16 cellular contexts compared by ENCODE assay signal in the genomic region with DNA sequence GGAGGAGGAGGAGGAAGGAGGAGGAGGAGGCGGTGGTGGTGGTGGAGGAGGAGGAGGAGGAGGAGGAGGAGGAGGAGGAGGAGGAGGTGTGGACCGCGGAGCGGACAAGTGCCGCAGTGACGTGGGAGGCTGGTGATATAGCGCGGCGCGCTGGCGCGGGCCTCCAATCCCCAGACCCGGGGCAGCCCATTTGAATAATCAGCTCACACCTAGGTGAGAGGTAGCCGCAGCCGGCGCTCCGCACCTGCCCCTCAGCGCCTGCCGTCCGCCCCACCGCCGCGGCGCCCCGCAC. TPM values are rescaled to one million over a fixed set of nuclear protein-coding genes. Genes with fewer than 3 reads are reported as not detected.
DNase-seq lines count a peak whose midpoint lies in the region; ATAC-seq and TF ChIP-seq lines count a peak whose summit lies in the region.
"Had no signal": no experiment of that assay in that cellular context is flagged by ENCODE, and none has a peak within 500 bp of the region (broad histone marks: within the 10 kb centered on the region; RNA-seq: fewer than 3 reads in every experiment).

No MANE protein-coding gene starts in this region.

- TF ChIP-seq CTCF in neural progenitor cell (IDR thresholded peaks at IDR 0.05) (no peak), chondrocyte (IDR thresholded peaks at IDR 0.05) (no peak)

- H3K4me3 ChIP-seq in H7 (ENCODE audit: insufficient read depth, low read depth, low read length) (peak overlapping the region; percentile 37), endocrine pancreas (ENCODE audit: control insufficient read depth, insufficient read depth, low read length) (no peak overlapping the region), neural progenitor cell (peak overlapping the region; percentile 17)

- no peak overlapping the region for H3K27ac Mint-ChIP-seq in neural progenitor cell
- no peak overlapping the region for H3K27ac Mint-ChIP-seq in chondrocyte (ENCODE audit: unreplicated experiment)
- H3K27ac Mint-ChIP-seq: dendritic cell treated with granulocyte-macrophage colony-stimulating factor and Interleukin-4, amounts not matched to agents 40 ng/mL and 50 ng/mL, for 4 days had no signal

- no peak overlapping the region for H2AFZ ChIP-seq in neural progenitor cell (replicated peaks)

- peaks cover 16% of the 10 kb centered on the region for H3K9me3 Mint-ChIP-seq in neural progenitor cell
- H3K9me3 Mint-ChIP-seq in chondrocyte (ENCODE audit: low read depth), result no peaks in the 10 kb centered on the region
- H3K9me3 Mint-ChIP-seq: dendritic cell treated with granulocyte-macrophage colony-stimulating factor and Interleukin-4, amounts not matched to agents 40 ng/mL and 50 ng/mL, for 4 days had no signal

- H3K27me3 ChIP-seq in H7 (ENCODE audit: control insufficient read depth, insufficient read depth, low read length) (peaks cover 97% of the 10 kb centered on the region), endocrine pancreas (ENCODE audit: control insufficient read depth, insufficient read depth, low read length) (no peaks in the 10 kb centered on the region), neural progenitor cell (peaks cover 100% of the 10 kb centered on the region)

- peaks cover 17% of the 10 kb centered on the region for H3F3A ChIP-seq in neural progenitor cell (ENCODE audit: low read depth)

- H3K9me3 ChIP-seq in endocrine pancreas (ENCODE audit: control insufficient read depth, low read length) (no peaks in the 10 kb centered on the region), neural progenitor cell (ENCODE audit: low read depth) (no peaks in the 10 kb centered on the region)
- H3K9me3 ChIP-seq: BE2C had no signal

- no peak overlapping the region for H3K27ac ChIP-seq in neural progenitor cell
- H3K27ac ChIP-seq: KMS-11 had no signal

- H3K4me1 ChIP-seq in endocrine pancreas (ENCODE audit: control insufficient read depth, insufficient read depth, low read length) (peaks cover 6% of the 10 kb centered on the region), neural progenitor cell (peaks cover 13% of the 10 kb centered on the region)
- H3K4me1 ChIP-seq: BE2C had no signal

- H3K9ac ChIP-seq in endocrine pancreas (ENCODE audit: control insufficient read depth, insufficient read depth, low read length) (peak overlapping the region; percentile 93), neural progenitor cell (no peak overlapping the region)
- H3K9ac ChIP-seq: KMS-11 had no signal

- H3K36me3 ChIP-seq in H7 (replicated peaks; ENCODE audit: control insufficient read depth, insufficient read depth, low read length) (no peaks in the 10 kb centered on the region), endocrine pancreas (ENCODE audit: control insufficient read depth, insufficient read depth, low read length) (peaks cover 4% of the 10 kb centered on the region), neural progenitor cell (no peaks in the 10 kb centered on the region)
- H3K36me3 ChIP-seq: BE2C had no signal

- DNase-seq in H7 (peak; percentile 91), NCI-H345 (lab: John Stamatoyannopoulos, UW) (peak; percentile 85), neural progenitor cell (ENCODE audit: low spot score) (peak; percentile 39), T-helper 9 cell (no peak), NOMO-1 treated with dmso at 0.1 percent for 144 hours (lab: John Stamatoyannopoulos, UW; ENCODE audit: unreplicated experiment) (no peak), chondrocyte (ENCODE audit: low spot score) (no peak)
- DNase-seq: activated naive CD4-positive, alpha-beta T cell; BE2C; naive thymus-derived CD4-positive, alpha-beta T cell; stimulated activated CD4-positive, alpha-beta T cell treated with anti-CD3 and anti-CD28 coated beads, Interleukin-15, amount 100 ng/mL, for 24 hours; stimulated activated naive CD8-positive, alpha-beta T cell treated with anti-CD3 and anti-CD28 coated beads, Interleukin-15, Interleukin-2, amounts not matched to agents 100 U/mL and 50 U/mL, for 24 hours had no signal

- H3K4me1 Mint-ChIP-seq in neural progenitor cell (peaks cover 6% of the 10 kb centered on the region), chondrocyte (ENCODE audit: low read depth) (peaks cover 12% of the 10 kb centered on the region)

- H3K4me3 Mint-ChIP-seq in neural progenitor cell, result no peak overlapping the region
- no peak overlapping the region for H3K4me3 Mint-ChIP-seq in chondrocyte (ENCODE audit: unreplicated experiment)
- H3K4me3 Mint-ChIP-seq: dendritic cell treated with granulocyte-macrophage colony-stimulating factor and Interleukin-4, amounts not matched to agents 40 ng/mL and 50 ng/mL, for 4 days had no signal

- ATAC-seq in GM18870 (IDR thresholded peaks at IDR 0.05; ENCODE audit: unreplicated experiment), result no peak
- ATAC-seq: activated CD4-positive, CD25-positive, alpha-beta regulatory T cell treated with anti-CD3 and anti-CD28 coated beads, Interleukin-2, amount 50 U/mL, for 24 hours; naive thymus-derived CD4-positive, alpha-beta T cell; stimulated activated naive CD8-positive, alpha-beta T cell treated with anti-CD3 and anti-CD28 coated beads, Interleukin-15, Interleukin-2, amounts not matched to agents 100 U/mL and 50 U/mL, for 24 hours had no signal

- H3K4me2 ChIP-seq in neural progenitor cell, result peak overlapping the region; percentile 73
- H3K4me2 ChIP-seq: KMS-11 had no signal

- H4K20me1 ChIP-seq in neural progenitor cell (ENCODE audit: low read depth), result peaks cover 79% of the 10 kb centered on the region

- peaks cover 84% of the 10 kb centered on the region for H3K27me3 Mint-ChIP-seq in neural progenitor cell (ENCODE audit: insufficient read depth, low read depth)
- H3K27me3 Mint-ChIP-seq in chondrocyte (ENCODE audit: low read depth), result peaks cover 76% of the 10 kb centered on the region

- H3K79me2 ChIP-seq in neural progenitor cell (ENCODE audit: low read depth), result no peaks in the 10 kb centered on the region

- H3K36me3 Mint-ChIP-seq in neural progenitor cell (no peaks in the 10 kb centered on the region), chondrocyte (ENCODE audit: low read depth) (no peaks in the 10 kb centered on the region)

RNA-seq across cellular contexts. Expression of a gene that starts 0.2 kb away (rescaled TPM):
- total RNA-seq in H7 (2014; rRNA removed; shearing (Covaris generic)), result 6.4 and 19.3 TPM in 2 replicates
- not detected in 2 replicates for total RNA-seq in neural progenitor cell (ENCODE audit: low replicate concordance)
- not detected in 3 replicates for total RNA-seq in chondrocyte
- total RNA-seq: naive thymus-derived CD4-positive, alpha-beta T cell had no signal

Comparison
In these comparisons a context has a peak if more than half of its experiments do, and no peak if none do; other contexts are left out.
1. DNase-seq: peak in H7 (single experiment), NCI-H345 (single experiment) and neural progenitor cell (single experiment); none in T-helper 9 cell (single experiment), NOMO-1 treated with dmso at 0.1 percent for 144 hours (single experiment) and chondrocyte (single experiment).